Comparison of ENCODE assay signal across 11 cellular contexts in the genomic region with DNA sequence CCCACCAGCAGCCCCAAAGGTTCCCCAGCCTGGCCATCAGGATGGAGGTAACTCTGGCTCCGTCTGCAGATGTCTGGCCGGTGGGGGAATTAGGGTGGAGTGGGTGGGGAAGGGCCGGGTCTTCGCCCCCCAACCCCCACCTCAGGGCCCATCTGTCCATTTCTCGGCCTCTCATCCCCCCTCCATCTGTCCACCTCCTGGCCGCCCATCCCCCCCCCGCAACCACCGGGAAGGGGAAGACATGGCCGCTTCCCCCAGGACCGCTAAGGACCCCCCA. TPM values are rescaled to one million over a fixed set of nuclear protein-coding genes. Genes with fewer than 3 reads are reported as not detected.
A peak's percentile ranks its signal among the peaks of the same experiment; 100 is the strongest.
DNase-seq lines count a peak whose midpoint lies in the region; ATAC-seq, FAIRE-seq and TF ChIP-seq lines count a peak whose summit lies in the region.
"Had no signal": no experiment of that assay in that cellular context is flagged by ENCODE, and none has a peak within 500 bp of the region (broad histone marks: within the 10 kb centered on the region; RNA-seq: fewer than 3 reads in every experiment).

No MANE protein-coding gene starts in this region.

- H3K4me3 ChIP-seq in fibroblast of the aortic adventitia (ENCODE audit: low read depth, low read length) (peak overlapping the region; percentile 65), subcutaneous abdominal adipose tissue (ENCODE audit: low read depth in 1 of 5, low read length in 5 of 5) (peak overlapping the region in 3 of 5 donors; percentile 61 to 65 (median 62))

- no peaks in the 10 kb centered on the region for H3K9me3 Mint-ChIP-seq in activated CD8-positive, alpha-beta memory T cell treated with anti-CD3 and anti-CD28 coated beads, Interleukin-2, amount 10 ng/mL, durations not matched to agents 7 days and 5 days (ENCODE audit: low read depth)
- H3K9me3 Mint-ChIP-seq in T-cell = no peaks in the 10 kb centered on the region

- DNase-seq in activated CD8-positive, alpha-beta memory T cell treated with anti-CD3 and anti-CD28 coated beads, Interleukin-2, amount 10 ng/mL, durations not matched to agents 7 days and 5 days = no peak
- no peak for DNase-seq in activated CD8-positive, alpha-beta memory T cell treated with anti-CD3 and anti-CD28 coated beads, Interleukin-2, amount 50 U/mL, for 4 hours
- DNase-seq in T-cell (no peak), fibroblast of the aortic adventitia (ENCODE audit: low read depth) (no peak), RWPE1 (ENCODE audit: low spot score) (no peak), RCC 7860 (ENCODE audit: low spot score) (no peak), Ammon's horn (ENCODE audit: low spot score) (no peak)
- DNase-seq: dermis blood vessel endothelial cell, KBM-7 had no signal

- peaks cover 0 to 6% (median 3%) of the 10 kb centered on the region in 5 donors for H3K36me3 ChIP-seq in subcutaneous abdominal adipose tissue (ENCODE audit: control insufficient read depth in 5 of 5, insufficient read depth in 5 of 5, low read length in 5 of 5)

- peaks cover 7% of the 10 kb centered on the region for H3K27me3 Mint-ChIP-seq in activated CD8-positive, alpha-beta memory T cell treated with anti-CD3 and anti-CD28 coated beads, Interleukin-2, amount 10 ng/mL, durations not matched to agents 7 days and 5 days
- H3K27me3 Mint-ChIP-seq in T-cell = no peaks in the 10 kb centered on the region

- H3K4me1 ChIP-seq in subcutaneous abdominal adipose tissue (ENCODE audit: control insufficient read depth in 5 of 5, insufficient read depth in 5 of 5, low read length in 5 of 5) = peaks cover 0 to 13% (median 7%) of the 10 kb centered on the region in 5 donors

- no peak for FAIRE-seq in RCC 7860 (lab: Jason Lieb, UNC)

- H3K9ac ChIP-seq in subcutaneous abdominal adipose tissue (ENCODE audit: low read length in 5 of 5) = peak overlapping the region in 2 of 5 donors; percentile 53 to 66

- H3K27ac Mint-ChIP-seq in activated CD8-positive, alpha-beta memory T cell treated with anti-CD3 and anti-CD28 coated beads, Interleukin-2, amount 10 ng/mL, durations not matched to agents 7 days and 5 days = no peak overlapping the region
- H3K27ac Mint-ChIP-seq in T-cell = peak overlapping the region in 1 of 2 donors; percentile 72

- TF ChIP-seq CTCF in fibroblast of the aortic adventitia (IDR thresholded peaks at IDR 0.05; ENCODE audit: insufficient read depth, low read length) = no peak
- no peak for TF ChIP-seq CTCF in RWPE1 (conservative IDR thresholded peaks at IDR 0.05; ENCODE audit: low read depth)

- peak overlapping the region; percentile 45 for H3K4me3 Mint-ChIP-seq in activated CD8-positive, alpha-beta memory T cell treated with anti-CD3 and anti-CD28 coated beads, Interleukin-2, amount 10 ng/mL, durations not matched to agents 7 days and 5 days
- H3K4me3 Mint-ChIP-seq in T-cell = peak overlapping the region; percentile 59 to 78 (median 67)

- ATAC-seq in activated CD8-positive, alpha-beta memory T cell treated with anti-CD3 and anti-CD28 coated beads, Interleukin-2, amount 10 ng/mL, durations not matched to agents 7 days and 5 days = no peak
- no peak for ATAC-seq in T-cell (replicated peaks in 1 of 4)

- no peaks in the 10 kb centered on the region for H3K27me3 ChIP-seq in subcutaneous abdominal adipose tissue (ENCODE audit: control insufficient read depth in 5 of 5, insufficient read depth in 4 of 5, low read length in 5 of 5)

- no peak overlapping the region for H3K27ac ChIP-seq in subcutaneous abdominal adipose tissue (ENCODE audit: low read depth, low read length)
- no peak overlapping the region for H3K27ac ChIP-seq in RWPE1

- CTCF ChIA-PET in activated CD8-positive, alpha-beta memory T cell treated with anti-CD3 and anti-CD28 coated beads, Interleukin-2, amount 10 ng/mL, durations not matched to agents 7 days and 5 days (lab: Charles Lee) = no interaction called here
- CTCF ChIA-PET in T-cell (lab: Charles Lee) = no interaction called here
- CTCF ChIA-PET in RWPE1 (lab: Yijun Ruan, JAX) = no interaction called here

- POLR2A ChIA-PET in T-cell (lab: Charles Lee) = no interaction called here
- POLR2A ChIA-PET in RWPE1 (lab: Yijun Ruan, JAX; ENCODE audit: low non-redundant PET) = no interaction called here

- H3K4me1 Mint-ChIP-seq in activated CD8-positive, alpha-beta memory T cell treated with anti-CD3 and anti-CD28 coated beads, Interleukin-2, amount 10 ng/mL, durations not matched to agents 7 days and 5 days = peaks cover 16% of the 10 kb centered on the region
- H3K4me1 Mint-ChIP-seq in T-cell = peaks cover 25 to 44% (median 29%) of the 10 kb centered on the region in 3 donors

- H3K9me3 ChIP-seq in subcutaneous abdominal adipose tissue (ENCODE audit: control insufficient read depth in 5 of 5, low read length in 5 of 5) = no peaks in the 10 kb centered on the region

- peaks cover 3% of the 10 kb centered on the region for H3K36me3 Mint-ChIP-seq in activated CD8-positive, alpha-beta memory T cell treated with anti-CD3 and anti-CD28 coated beads, Interleukin-2, amount 10 ng/mL, durations not matched to agents 7 days and 5 days
- H3K36me3 Mint-ChIP-seq in T-cell = peaks cover 7% of the 10 kb centered on the region

RNA-seq across cellular contexts. Expression of a gene that starts 0.8 kb away (rescaled TPM):
- total RNA-seq in activated CD8-positive, alpha-beta memory T cell treated with anti-CD3 and anti-CD28 coated beads, Interleukin-2, amount 10 ng/mL, durations not matched to agents 7 days and 5 days = 1 to 10 TPM; 4.5 to 8.4 TPM
- total RNA-seq in T-cell = 10 to 100 TPM in 2 of 5 donors, 1 to 10 TPM in 3; 3.5 to 10.9 (median 8.7) TPM
- 0.08 and 0.18 TPM in 2 replicates for total RNA-seq in fibroblast of the aortic adventitia (ENCODE audit: low replicate concordance)

RNA-seq across cellular contexts. Expression of a gene that starts 16.0 kb away (rescaled TPM):
- 100 to 1,000 TPM; 472 to 473 TPM for total RNA-seq in activated CD8-positive, alpha-beta memory T cell treated with anti-CD3 and anti-CD28 coated beads, Interleukin-2, amount 10 ng/mL, durations not matched to agents 7 days and 5 days
- 100 to 1,000 TPM; 337 to 427 (median 397) TPM for total RNA-seq in T-cell
- total RNA-seq in fibroblast of the aortic adventitia (ENCODE audit: low replicate concordance) = 4.2 TPM in 1 of 2 replicates, not detected in the other

RNA-seq across cellular contexts. Expression of a gene that starts 22.4 kb away (rescaled TPM):
- 10 to 100 TPM; 45.7 to 58.5 TPM for total RNA-seq in activated CD8-positive, alpha-beta memory T cell treated with anti-CD3 and anti-CD28 coated beads, Interleukin-2, amount 10 ng/mL, durations not matched to agents 7 days and 5 days
- 10 to 100 TPM; 59.4 to 72.3 (median 62.0) TPM for total RNA-seq in T-cell
- 21.5 and 84.9 TPM in 2 replicates for total RNA-seq in fibroblast of the aortic adventitia (ENCODE audit: low replicate concordance)

RNA-seq across cellular contexts. Expression of a gene that starts 23.6 kb away (rescaled TPM):
- total RNA-seq in activated CD8-positive, alpha-beta memory T cell treated with anti-CD3 and anti-CD28 coated beads, Interleukin-2, amount 10 ng/mL, durations not matched to agents 7 days and 5 days = under 1 TPM; 0.26 to 0.70 TPM
- under 1 TPM in 1 of 5 donors, not detected in 4; 0.49 TPM for total RNA-seq in T-cell
- not detected in 2 replicates for total RNA-seq in fibroblast of the aortic adventitia (ENCODE audit: low replicate concordance)
- total RNA-seq: dermis blood vessel endothelial cell; T-helper 1 cell treated with Interleukin-12 subunit alpha and Interleukin-12 subunit beta and Interleukin-4 antibody, amounts not matched to agents 30 ng/mL and 1 ng/mL, for 36 hours had no signal

RNA-seq across cellular contexts. Expression of a gene that starts 51.6 kb away (rescaled TPM):
- not detected for total RNA-seq in activated CD8-positive, alpha-beta memory T cell treated with anti-CD3 and anti-CD28 coated beads, Interleukin-2, amount 10 ng/mL, durations not matched to agents 7 days and 5 days
- not detected for total RNA-seq in T-cell
- total RNA-seq in fibroblast of the aortic adventitia (ENCODE audit: low replicate concordance) = not detected in 2 replicates
- total RNA-seq: dermis blood vessel endothelial cell; T-helper 1 cell treated with Interleukin-12 subunit alpha and Interleukin-12 subunit beta and Interleukin-4 antibody, amounts not matched to agents 30 ng/mL and 1 ng/mL, for 36 hours had no signal

Comparison
In these comparisons a context has a peak if more than half of its experiments do, and no peak if none do; other contexts are left out.
1. RNA of a gene that starts 16.0 kb away (total RNA-seq): 472 to 473 TPM in activated CD8-positive, alpha-beta memory T cell treated with anti-CD3 and anti-CD28 coated beads, Interleukin-2, amount 10 ng/mL, durations not matched to agents 7 days and 5 days and 337 to 427 TPM in T-cell; 4.2 TPM in fibroblast of the aortic adventitia; every median in the first group is over 10 times any median in the second.